ENCODE assay signal across 8 cellular contexts in the genomic region with DNA sequence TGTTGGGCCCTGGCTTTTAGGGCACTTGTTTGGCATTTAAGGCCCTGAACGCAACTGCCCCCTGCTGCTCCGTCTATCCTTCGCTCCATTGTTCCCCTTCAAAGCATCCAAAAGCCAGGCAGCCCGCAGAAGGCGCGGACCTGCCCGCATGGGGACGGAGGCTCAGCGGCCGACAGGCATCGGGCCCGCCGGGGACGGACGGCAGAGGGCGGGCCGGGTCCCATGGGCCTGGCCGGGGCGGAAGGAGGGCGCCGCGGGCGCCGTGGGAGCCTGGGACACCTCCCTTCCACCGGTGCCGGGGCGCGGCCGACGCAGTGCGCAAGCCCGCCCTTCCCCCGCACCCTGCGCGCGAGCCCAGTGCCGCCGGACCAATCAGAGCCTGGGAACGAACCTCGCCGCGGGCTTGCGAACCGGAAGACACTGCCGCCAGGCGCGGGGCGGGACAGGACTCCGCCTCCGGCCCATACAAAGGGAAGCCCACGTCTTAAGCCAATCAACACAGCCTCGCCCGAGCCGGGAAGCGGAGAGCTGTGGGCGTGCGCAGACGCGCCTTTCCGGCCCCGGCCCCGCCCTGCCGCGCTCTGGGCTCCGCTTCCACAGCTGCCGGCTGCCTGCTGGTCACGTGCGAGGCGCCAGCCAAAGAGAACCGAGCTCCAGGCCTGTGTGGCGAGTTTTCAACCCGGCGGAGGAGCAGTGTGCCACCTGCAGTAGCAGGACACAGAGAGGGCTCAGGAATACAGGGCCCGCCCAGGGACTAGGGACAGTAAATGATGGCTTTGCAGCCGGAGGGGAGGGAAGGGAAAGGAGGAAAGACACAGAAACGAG. TPM values are rescaled to one million over a fixed set of nuclear protein-coding genes. Genes with fewer than 3 reads are reported as not detected.
DNase-seq lines count a peak whose midpoint lies in the region; FAIRE-seq and TF ChIP-seq lines count a peak whose summit lies in the region.

No MANE protein-coding gene starts in this region.

- no peak overlapping the region for H2BK12ac ChIP-seq in neuronal stem cell (ENCODE audit: low read length)

- CTCF ChIA-PET in activated naive CD4-positive, alpha-beta T cell treated with anti-CD3 and anti-CD28 coated beads for 36 hours (lab: Charles Lee): interaction anchor here (0.6 to 10.6 kb wide), 3 partner anchors 12 to 37 kb away, joined by 3 to 82 read pairs (median 4); partner anchors contain the start of gene RENBP

- H3K27me3 ChIP-seq in SJSA1 (replicated peaks): no peaks in the 10 kb centered on the region
- H3K27me3 ChIP-seq in neuronal stem cell (ENCODE audit: control insufficient read depth in 3 of 3, insufficient read depth in 3 of 3, low read depth in 1 of 3, low read length in 3 of 3): peaks cover 0 to 36% (median 5%) of the 10 kb centered on the region in 3 experiments
- peaks cover 7 to 19% (median 10%) of the 10 kb centered on the region in 5 donors for H3K27me3 ChIP-seq in subcutaneous abdominal adipose tissue (ENCODE audit: control insufficient read depth in 5 of 5, insufficient read depth in 4 of 5, low read length in 5 of 5)

- peak overlapping the region; percentile 52 for H2AFZ ChIP-seq in neuronal stem cell (ENCODE audit: low read length)

- intact Hi-C loops in activated naive CD4-positive, alpha-beta T cell treated with anti-CD3 and anti-CD28 coated beads for 36 hours (cut with micrococcal nuclease): loop anchor here (1.0 to 5.0 kb wide), 7 partner anchors 7 to 469 kb away; partner anchors contain the start of genes HCFC1, IDH3G, NAA10 and RPL10

- H3K23ac ChIP-seq in neuronal stem cell (ENCODE audit: low read depth, low read length, poor library complexity): no peak overlapping the region

- no peak for TF ChIP-seq CTCF in HFF-Myc (IDR thresholded peaks at IDR 0.05; ENCODE audit: low read depth, low read length, missing control alignments)

- peak overlapping the region; percentile 48 for H3K4me3 ChIP-seq in HFF-Myc (replicated peaks; ENCODE audit: low read depth, low read length)
- H3K4me3 ChIP-seq in SJSA1: peak overlapping the region; percentile 58
- peak overlapping the region; percentile 67 to 94 for H3K4me3 ChIP-seq in neuronal stem cell (ENCODE audit: low read length in 2 of 2)
- peak overlapping the region; percentile 61 to 76 (median 71) for H3K4me3 ChIP-seq in subcutaneous abdominal adipose tissue (ENCODE audit: low read depth in 1 of 5, low read length in 5 of 5)

- H3K36me3 ChIP-seq in SJSA1 (peaks cover 31% of the 10 kb centered on the region), neuronal stem cell (replicated peaks in 1 of 2; ENCODE audit: control insufficient read depth in 2 of 2, insufficient read depth in 2 of 2, low read length in 2 of 2) (peaks cover 10 to 39% of the 10 kb centered on the region in 2 donors), subcutaneous abdominal adipose tissue (ENCODE audit: control insufficient read depth in 5 of 5, insufficient read depth in 5 of 5, low read length in 5 of 5) (peaks cover 0 to 32% (median 23%) of the 10 kb centered on the region in 5 donors)

- H3K9me3 ChIP-seq in SJSA1 (replicated peaks) (no peaks in the 10 kb centered on the region), neuronal stem cell (replicated peaks in 1 of 2; ENCODE audit: control insufficient read depth in 2 of 2, insufficient read depth in 1 of 2, low read depth in 1 of 2, low read length in 2 of 2) (no peaks in the 10 kb centered on the region), subcutaneous abdominal adipose tissue (ENCODE audit: control insufficient read depth in 5 of 5, low read length in 5 of 5) (no peaks in the 10 kb centered on the region)

- peak overlapping the region; percentile 89 for H2AK5ac ChIP-seq in neuronal stem cell (ENCODE audit: low read depth, low read length)

- H2BK5ac ChIP-seq in neuronal stem cell (ENCODE audit: low read length): peak overlapping the region; percentile 93

- H3K4me1 ChIP-seq in SJSA1 (replicated peaks): peaks cover 12% of the 10 kb centered on the region
- H3K4me1 ChIP-seq in neuronal stem cell (ENCODE audit: control insufficient read depth in 2 of 2, insufficient read depth in 1 of 2, low read depth in 1 of 2, low read length in 2 of 2): peaks cover 11 to 17% of the 10 kb centered on the region in 2 donors
- H3K4me1 ChIP-seq in subcutaneous abdominal adipose tissue (ENCODE audit: control insufficient read depth in 5 of 5, insufficient read depth in 5 of 5, low read length in 5 of 5): peaks cover 4 to 60% (median 53%) of the 10 kb centered on the region in 5 donors

- H3K36me3 Mint-ChIP-seq in activated naive CD4-positive, alpha-beta T cell treated with anti-CD3 and anti-CD28 coated beads for 36 hours (ENCODE audit: low read depth): peaks cover 25% of the 10 kb centered on the region

- peak overlapping the region; percentile 98 for H3K27ac Mint-ChIP-seq in activated naive CD4-positive, alpha-beta T cell treated with anti-CD3 and anti-CD28 coated beads for 36 hours

- peak overlapping the region; percentile 6 for H3K4ac ChIP-seq in neuronal stem cell (ENCODE audit: low read length)

- H3K27ac ChIP-seq in SJSA1: peak overlapping the region; percentile 93
- peak overlapping the region; percentile 97 for H3K27ac ChIP-seq in neuronal stem cell (replicated peaks; ENCODE audit: low read length)
- peak overlapping the region; percentile 69 for H3K27ac ChIP-seq in subcutaneous abdominal adipose tissue (ENCODE audit: low read depth, low read length)

- peak overlapping the region; percentile 88 for H3K4me3 Mint-ChIP-seq in activated naive CD4-positive, alpha-beta T cell treated with anti-CD3 and anti-CD28 coated beads for 36 hours

- FAIRE-seq in frontal cortex (lab: Jason Lieb, UNC): no peak

- DNase-seq in GM04504 (ENCODE audit: low read depth): peak; percentile 99
- DNase-seq in HFF-Myc (ENCODE audit: extremely low read depth, low read depth): peak; percentile 85
- peak; percentile 94 for DNase-seq in MV-4-11 (lab: John Stamatoyannopoulos, UW)
- peak; percentile 95 for DNase-seq in SJSA1 (ENCODE audit: low read depth in 1 of 2, low spot score in 2 of 2)
- peak; percentile 93 for DNase-seq in activated naive CD4-positive, alpha-beta T cell treated with anti-CD3 and anti-CD28 coated beads for 36 hours
- peak; percentile 93 to 99 for DNase-seq in frontal cortex (ENCODE audit: low spot score in 2 of 2)
- DNase-seq in neuronal stem cell (ENCODE audit: low spot score): peak; percentile 90

- H2BK120ac ChIP-seq in neuronal stem cell (ENCODE audit: low read depth, low read length): no peak overlapping the region

- no peaks in the 10 kb centered on the region for H3K27me3 Mint-ChIP-seq in activated naive CD4-positive, alpha-beta T cell treated with anti-CD3 and anti-CD28 coated beads for 36 hours (ENCODE audit: low read depth)

- H4K91ac ChIP-seq in neuronal stem cell (ENCODE audit: low read depth, low read length, poor library complexity): no peak overlapping the region

- H3K4me1 Mint-ChIP-seq in activated naive CD4-positive, alpha-beta T cell treated with anti-CD3 and anti-CD28 coated beads for 36 hours (ENCODE audit: low read depth): peaks cover 28% of the 10 kb centered on the region

- peak overlapping the region; percentile 51 for H3K4me2 ChIP-seq in neuronal stem cell (ENCODE audit: insufficient read depth, low read length, poor library complexity, severe bottlenecking)

- peak overlapping the region; percentile 86 for H3K9ac ChIP-seq in neuronal stem cell (ENCODE audit: low read depth, low read length, poor library complexity)
- H3K9ac ChIP-seq in subcutaneous abdominal adipose tissue (ENCODE audit: low read length in 5 of 5): peak overlapping the region in 4 of 5 donors; percentile 59 to 74 (median 66)

- H3K14ac ChIP-seq in neuronal stem cell (ENCODE audit: low read length): no peak overlapping the region

- peak overlapping the region; percentile 98 for H3K18ac ChIP-seq in neuronal stem cell (ENCODE audit: low read length)

- no peaks in the 10 kb centered on the region for H3K9me3 Mint-ChIP-seq in activated naive CD4-positive, alpha-beta T cell treated with anti-CD3 and anti-CD28 coated beads for 36 hours

- no peak overlapping the region for H2BK15ac ChIP-seq in neuronal stem cell (ENCODE audit: low read length)

- no CpG with 5 or more reads among the region's 76 CpGs for WGBS in neuronal stem cell (ENCODE audit: extremely low coverage in 2 of 2, insufficient read length in 2 of 2, insufficient replicate concordance in 1 of 2), 2 donors

- H4K8ac ChIP-seq in neuronal stem cell (ENCODE audit: low read depth, low read length): no peak overlapping the region

- no peaks in the 10 kb centered on the region for H3K79me1 ChIP-seq in neuronal stem cell (ENCODE audit: low read depth, low read length)

RNA-seq across cellular contexts. Expression of gene ARHGAP4, which starts 2.1 kb away (rescaled TPM):
- 0.63 TPM in 1 of 2 replicates, not detected in the other for total RNA-seq in SJSA1 (2014; rRNA removed; shearing (Covaris generic))
- 100 to 1,000 TPM; 154 to 161 TPM for total RNA-seq in activated naive CD4-positive, alpha-beta T cell treated with anti-CD3 and anti-CD28 coated beads for 36 hours
- total RNA-seq in frontal cortex: 5.7 TPM
- polyA plus RNA-seq in neuronal stem cell (2013, experiment 1 of 2): 5.4 TPM
- polyA plus RNA-seq in neuronal stem cell (2013, experiment 2 of 2): 4.9 TPM

RNA-seq across cellular contexts. Expression of gene NAA10, which starts 6.7 kb away (rescaled TPM):
- 119 and 155 TPM in 2 replicates for total RNA-seq in SJSA1 (2014; rRNA removed; shearing (Covaris generic))
- 100 to 1,000 TPM; 120 to 121 TPM for total RNA-seq in activated naive CD4-positive, alpha-beta T cell treated with anti-CD3 and anti-CD28 coated beads for 36 hours
- total RNA-seq in frontal cortex: 21.6 TPM
- 94.9 TPM for polyA plus RNA-seq in neuronal stem cell (2013, experiment 1 of 2)
- 91.4 TPM for polyA plus RNA-seq in neuronal stem cell (2013, experiment 2 of 2)

RNA-seq across cellular contexts. Expression of gene RENBP, which starts 16.3 kb away (rescaled TPM):
- 0.11 TPM in 1 of 2 replicates, not detected in the other for total RNA-seq in SJSA1 (2014; rRNA removed; shearing (Covaris generic))
- 10 to 100 TPM; 11.3 to 13.1 TPM for total RNA-seq in activated naive CD4-positive, alpha-beta T cell treated with anti-CD3 and anti-CD28 coated beads for 36 hours
- total RNA-seq in frontal cortex: 2.4 TPM
- 4.8 TPM for polyA plus RNA-seq in neuronal stem cell (2013, experiment 1 of 2)
- polyA plus RNA-seq in neuronal stem cell (2013, experiment 2 of 2): 4.7 TPM

RNA-seq across cellular contexts. Expression of gene AVPR2, which starts 23.7 kb away (rescaled TPM):
- not detected in 2 replicates for total RNA-seq in SJSA1 (2014; rRNA removed; shearing (Covaris generic))
- total RNA-seq in activated naive CD4-positive, alpha-beta T cell treated with anti-CD3 and anti-CD28 coated beads for 36 hours: not detected
- total RNA-seq in frontal cortex: not detected
- not detected for polyA plus RNA-seq in neuronal stem cell (2013, experiment 1 of 2)
- not detected for polyA plus RNA-seq in neuronal stem cell (2013, experiment 2 of 2)

RNA-seq across cellular contexts. Expression of gene L1CAM, which starts 42.2 kb away (rescaled TPM):
- 0.05 TPM in 1 of 2 replicates, not detected in the other for total RNA-seq in SJSA1 (2014; rRNA removed; shearing (Covaris generic))
- total RNA-seq in activated naive CD4-positive, alpha-beta T cell treated with anti-CD3 and anti-CD28 coated beads for 36 hours: under 1 TPM; 0.40 to 0.57 TPM
- 101 TPM for total RNA-seq in frontal cortex
- 1.6 TPM for polyA plus RNA-seq in neuronal stem cell (2013, experiment 1 of 2)
- 1.7 TPM for polyA plus RNA-seq in neuronal stem cell (2013, experiment 2 of 2)

Comparison
In these comparisons a context has a peak if more than half of its experiments do, and no peak if none do; other contexts are left out.
1. Peak in every context shown above with its lines: DNase-seq, H3K4me3 ChIP-seq and H3K27ac ChIP-seq.
2. RNA of gene ARHGAP4, which starts 2.1 kb away (total RNA-seq): 154 to 161 TPM in activated naive CD4-positive, alpha-beta T cell treated with anti-CD3 and anti-CD28 coated beads for 36 hours; 5.7 TPM in frontal cortex (single experiment) and 0.63 TPM in SJSA1; every median in the first group is over 10 times any median in the second.